Comparison of ENCODE assay signal across 1 cellular context in genomic region chr9:112921549-112921948, GRCh38.
TF ChIP-seq lines count a peak whose summit lies in the region.

No MANE protein-coding gene starts in this region.

TF ChIP-seq in K562, 482 proteins besides CTCF, POLR2A, EP300 and RAD21 (continued from another document):
- no peak for TF ChIP-seq CHD7 (IDR thresholded peaks at IDR 0.05; ENCODE audit: low read depth, low read length)
- no peak for TF ChIP-seq ZNF143 (CRISPR knock-in tag; IDR thresholded peaks at IDR 0.05)
- no peak for TF ChIP-seq ZNF175 (CRISPR knock-in tag; IDR thresholded peaks at IDR 0.05; ENCODE audit: low read depth)
- peak; percentile 52; the same call in 1 of the 2 replicates for TF ChIP-seq TEAD4 (IDR thresholded peaks at IDR 0.05; ENCODE audit: low read length)
- no peak for TF ChIP-seq TEAD4 (CRISPR knock-in tag; IDR thresholded peaks at IDR 0.05; ENCODE audit: borderline replicate concordance)
- TF ChIP-seq TAL1 (IDR thresholded peaks at IDR 0.05), result peak; percentile 47; the same call in 1 of the 2 replicates
- TF ChIP-seq ARID1B (IDR thresholded peaks at IDR 0.05), result 0 out of 2 replicates have a peak, but pooled peaks have one; percentile 23
- TF ChIP-seq PBX2 (CRISPR knock-in tag; IDR thresholded peaks at IDR 0.05; ENCODE audit: low read depth), result no peak
- TF ChIP-seq PBX2 (tag; conservative IDR thresholded peaks at IDR 0.05; ENCODE audit: low read depth), result no peak
- TF ChIP-seq ZNF445 (CRISPR knock-in tag; IDR thresholded peaks at IDR 0.05; ENCODE audit: low read depth), result no peak
- TF ChIP-seq ZZZ3 (IDR thresholded peaks at IDR 0.05), result no peak
- no peak for TF ChIP-seq ARID2 (IDR thresholded peaks at IDR 0.05)
- TF ChIP-seq ZNF507 (tag; conservative IDR thresholded peaks at IDR 0.05), result no peak
- no peak for TF ChIP-seq BRD4 (IDR thresholded peaks at IDR 0.05)
- TF ChIP-seq MEF2A (IDR thresholded peaks at IDR 0.05; ENCODE audit: control insufficient read depth, low read depth, low read length), result no peak
- TF ChIP-seq HDAC1 (IDR thresholded peaks at IDR 0.05), result no peak
- TF ChIP-seq ZMIZ1 (IDR thresholded peaks at IDR 0.05; ENCODE audit: low read depth in 2 of 2, low read length in 2 of 2), result no peak
- TF ChIP-seq ZSCAN29 (IDR thresholded peaks at IDR 0.05), result no peak
- no peak for TF ChIP-seq NUFIP1 (IDR thresholded peaks at IDR 0.05; ENCODE audit: partially characterized antibody)
- TF ChIP-seq FOSL1 (tag; conservative IDR thresholded peaks at IDR 0.05), result no peak
- no peak for TF ChIP-seq KLF10 (CRISPR knock-in tag; IDR thresholded peaks at IDR 0.05)
- no peak for TF ChIP-seq ARNT (IDR thresholded peaks at IDR 0.05)
- no peak for TF ChIP-seq TEAD1 (CRISPR knock-in tag; IDR thresholded peaks at IDR 0.05)
- peak; percentile 59 for TF ChIP-seq SMC3 (conservative IDR thresholded peaks at IDR 0.05; ENCODE audit: insufficient read depth, low read depth, low read length)
- no peak for TF ChIP-seq CCNT2 (IDR thresholded peaks at IDR 0.05; ENCODE audit: borderline replicate concordance, extremely low read depth, insufficient read length, low read depth, low read length)
- TF ChIP-seq SUPT5H (IDR thresholded peaks at IDR 0.05), result no peak
- TF ChIP-seq HINFP (tag; conservative IDR thresholded peaks at IDR 0.05; ENCODE audit: low read depth), result no peak
- TF ChIP-seq RBM17 (IDR thresholded peaks at IDR 0.05; ENCODE audit: borderline replicate concordance, low read depth, low read length), result no peak
- TF ChIP-seq ESRRB (CRISPR knock-in tag; IDR thresholded peaks at IDR 0.05; ENCODE audit: borderline replicate concordance), result no peak
- no peak for TF ChIP-seq ZNF76 (CRISPR knock-in tag; IDR thresholded peaks at IDR 0.05; ENCODE audit: borderline replicate concordance)
- TF ChIP-seq ATF7 (IDR thresholded peaks at IDR 0.05), result no peak
- TF ChIP-seq NFYB (IDR thresholded peaks at IDR 0.05; ENCODE audit: extremely low read depth, insufficient read length), result no peak
- 0 out of 2 replicates have a peak, but pooled peaks have one; percentile 9 for TF ChIP-seq RNF2 (IDR thresholded peaks at IDR 0.05)
